Comparison of ENCODE assay signal across 9 cellular contexts in the genomic region with DNA sequence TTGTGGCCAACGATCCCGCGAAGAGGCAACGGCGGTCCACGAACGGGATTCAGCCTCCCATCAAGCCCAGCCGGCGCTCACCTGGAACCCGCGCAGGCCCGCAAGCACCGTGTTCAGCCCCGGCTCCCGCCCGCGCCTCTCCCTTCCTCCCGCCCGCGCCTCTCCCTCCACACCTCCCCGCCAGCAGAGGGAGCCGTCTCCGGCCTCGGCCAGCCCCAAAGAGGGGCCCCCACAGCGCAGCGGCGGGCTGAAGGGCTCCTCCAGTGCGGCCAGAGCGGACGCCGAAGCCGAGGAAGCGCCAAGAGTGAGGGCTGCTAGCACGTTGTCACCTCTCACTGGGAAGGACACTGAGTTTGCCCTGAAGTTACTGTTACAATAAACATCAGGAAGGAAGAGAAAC. TPM values are rescaled to one million over a fixed set of nuclear protein-coding genes. Genes with fewer than 3 reads are reported as not detected.
A peak's percentile ranks its signal among the peaks of the same experiment; 100 is the strongest.
DNase-seq lines count a peak whose midpoint lies in the region; ATAC-seq and TF ChIP-seq lines count a peak whose summit lies in the region.
"Had no signal": no experiment of that assay in that cellular context is flagged by ENCODE, and none has a peak within 500 bp of the region (broad histone marks: within the 10 kb centered on the region; RNA-seq: fewer than 3 reads in every experiment).

No MANE protein-coding gene starts in this region.

- no peaks in the 10 kb centered on the region for H3K79me2 ChIP-seq in SK-N-SH (ENCODE audit: insufficient read depth)

- 93% methylated on average over 34 of the region's 34 CpGs for WGBS in SK-N-SH (ENCODE audit: low lambda C conversion rate)

- H3K4me2 ChIP-seq in SK-N-SH: no peak overlapping the region

- in situ Hi-C loops in astrocyte of the cerebellum (cut with HindIII; ENCODE audit: low sequenced_read_pairs): no loop called here

- ATAC-seq in SK-N-SH treated with all-trans-retinoic acid at 6 μM for 48 hours: no peak
- peak; percentile 66 for ATAC-seq in stimulated activated naive CD8-positive, alpha-beta T cell treated with anti-CD3 and anti-CD28 coated beads, Interleukin-15, Interleukin-2, amounts not matched to agents 100 U/mL and 50 U/mL, for 24 hours

- no peak for TF ChIP-seq RAD21 in SK-N-SH (IDR thresholded peaks at IDR 0.05; ENCODE audit: low read length)

- H2AFZ ChIP-seq in SK-N-SH (ENCODE audit: low read depth): no peak overlapping the region

- no peaks in the 10 kb centered on the region for H4K20me1 ChIP-seq in SK-N-SH (ENCODE audit: insufficient read depth)

- no peaks in the 10 kb centered on the region for H3K27me3 ChIP-seq in SK-N-SH (ENCODE audit: insufficient read depth)
- H3K27me3 ChIP-seq: SJSA1 had no signal

- TF ChIP-seq CTCF in SK-N-SH (IDR thresholded peaks at IDR 0.05) (peak; percentile 20; the same call in 1 of the 2 replicates), astrocyte of the cerebellum (IDR thresholded peaks at IDR 0.05; ENCODE audit: low read depth, low read length, missing control alignments) (peak; percentile 55)

- H3F3A ChIP-seq in SK-N-SH (replicated peaks; ENCODE audit: insufficient read depth): no peaks in the 10 kb centered on the region

- no peak overlapping the region for H3K9ac ChIP-seq in SK-N-SH

- CTCF ChIA-PET in SK-N-SH (lab: Yijun Ruan, JAX): interaction anchor here (1.0 to 9.8 kb wide), 7 partner anchors 9 to 151 kb away, joined by 3 to 65 read pairs (median 4); partner anchors contain the start of gene SDC1

- no peaks in the 10 kb centered on the region; a peak in 1 of 4 replicates for H3K4me1 ChIP-seq in SK-N-SH (ENCODE audit: control insufficient read depth in 1 of 2, insufficient read depth in 2 of 2, low read depth in 1 of 2, low read length in 1 of 2)
- H3K4me1 ChIP-seq: SJSA1 had no signal

- H3K9me3 ChIP-seq in SK-N-SH: no peaks in the 10 kb centered on the region

- H3K27ac ChIP-seq in SK-N-SH (ENCODE audit: low read depth in 2 of 2, low read length in 1 of 2): no peak overlapping the region
- H3K27ac ChIP-seq: SJSA1 had no signal

- no peaks in the 10 kb centered on the region for H3K9me2 ChIP-seq in SK-N-SH

- POLR2A ChIA-PET in SK-N-SH (lab: Yijun Ruan, JAX): no interaction called here

- no peak for TF ChIP-seq EP300 in SK-N-SH (IDR thresholded peaks at IDR 0.05; ENCODE audit: borderline replicate concordance in 1 of 2, low read depth in 1 of 2, low read length in 1 of 2)

- DNase-seq in SK-N-SH (no peak), astrocyte of the cerebellum (ENCODE audit: low read depth) (no peak), islet precursor cell (peak; percentile 84), RKO (ENCODE audit: low spot score) (no peak), amniotic stem cell (lab: John Stamatoyannopoulos, UW) (no peak)
- DNase-seq in stimulated activated naive CD8-positive, alpha-beta T cell treated with anti-CD3 and anti-CD28 coated beads, Interleukin-15, Interleukin-2, amounts not matched to agents 100 U/mL and 50 U/mL, for 24 hours: peak; percentile 56
- no peak for DNase-seq in activated effector memory CD4-positive, alpha-beta T cell treated with Interleukin-2 at 50 U/mL for 16 hours

- H3K4me3 ChIP-seq in SK-N-SH (ENCODE audit: low read depth in 2 of 2, low read length in 1 of 2): no peak overlapping the region
- no peak overlapping the region for H3K4me3 ChIP-seq in astrocyte of the cerebellum (ENCODE audit: low read depth, low read length)
- H3K4me3 ChIP-seq: SJSA1 had no signal

- H3K36me3 ChIP-seq in SK-N-SH (replicated peaks in 1 of 2; ENCODE audit: control insufficient read depth in 1 of 2, insufficient read depth in 2 of 2, low read length in 1 of 2): no peaks in the 10 kb centered on the region
- H3K36me3 ChIP-seq: SJSA1 had no signal

TF ChIP-seq in SK-N-SH, 30 proteins besides CTCF, POLR2A, EP300 and RAD21:
- no peak for TF ChIP-seq TAF1 (IDR thresholded peaks at IDR 0.05; ENCODE audit: borderline replicate concordance, low read depth, low read length)

TF ChIP-seq in SK-N-SH treated with all-trans-retinoic acid at 6 μM for 48 hours, 23 proteins besides CTCF, POLR2A, EP300 and RAD21:
- TF ChIP-seq ARNTL (CRISPR knock-in tag; IDR thresholded peaks at IDR 0.05; ENCODE audit: borderline replicate concordance, low read depth) (no peak), ISL1 (CRISPR knock-in tag; IDR thresholded peaks at IDR 0.05) (no peak)

RNA-seq across cellular contexts. Expression of gene LAPTM4A, which starts 55.3 kb away (rescaled TPM):
- 306 and 350 TPM in 2 replicates for polyA plus RNA-seq in SK-N-SH (2012; rRNA removed)
- polyA plus RNA-seq in SK-N-SH (2012; cell fraction: cytosol; rRNA removed): 391 and 431 TPM in 2 replicates
- 69.8 and 155 TPM in 2 replicates for polyA plus RNA-seq in SK-N-SH (2012; cell fraction: nucleus; rRNA removed)

Comparison
In these comparisons a context has a peak if more than half of its experiments do, and no peak if none do; other contexts are left out.
1. DNase-seq: peak in islet precursor cell (single experiment) and stimulated activated naive CD8-positive, alpha-beta T cell treated with anti-CD3 and anti-CD28 coated beads, Interleukin-15, Interleukin-2, amounts not matched to agents 100 U/mL and 50 U/mL, for 24 hours (single experiment); none in SK-N-SH (single experiment), astrocyte of the cerebellum (single experiment), activated effector memory CD4-positive, alpha-beta T cell treated with Interleukin-2 at 50 U/mL for 16 hours (single experiment), RKO (single experiment) and amniotic stem cell (single experiment).